In genomic region chr2:106106627-106107508, GRCh38 we compare ENCODE assay signal across 12 cellular contexts.
A peak's percentile ranks its signal among the peaks of the same experiment; 100 is the strongest.
DNase-seq lines count a peak whose midpoint lies in the region; ATAC-seq, FAIRE-seq and TF ChIP-seq lines count a peak whose summit lies in the region.
"Had no signal": no experiment of that assay in that cellular context is flagged by ENCODE, and none has a peak within 500 bp of the region (broad histone marks: within the 10 kb centered on the region; RNA-seq: fewer than 3 reads in every experiment).

No MANE protein-coding gene starts in this region.

- TF ChIP-seq POLR2A in GM12878 (IDR thresholded peaks at IDR 0.05; ENCODE audit: low read depth, low read length) = no peak

- FAIRE-seq in GM12878 (lab: Jason Lieb, UNC) (no peak), HTR-8/SVneo (lab: Jason Lieb, UNC) (no peak)

- H3K27me3 ChIP-seq in BLaER1 (no peaks in the 10 kb centered on the region), GM12878 (replicated peaks in 1 of 2; ENCODE audit: control insufficient read depth in 2 of 2, insufficient read depth in 2 of 2, low read length in 1 of 2) (no peaks in the 10 kb centered on the region)
- H3K27me3 ChIP-seq: BLaER1 treated with 17β-estradiol and CSF1 and Interleukin-3, amounts not matched to agents 10 nM and 100 nM had no signal

- H3K4me3 ChIP-seq in BLaER1 = no peak overlapping the region
- no peak overlapping the region for H3K4me3 ChIP-seq in GM12865 (ENCODE audit: low read depth, low read length)
- no peak overlapping the region for H3K4me3 ChIP-seq in GM12878
- H3K4me3 ChIP-seq: BLaER1 treated with 17β-estradiol and CSF1 and Interleukin-3, amounts not matched to agents 10 nM and 100 nM had no signal

- H3K9me3 ChIP-seq in BLaER1 (no peaks in the 10 kb centered on the region), GM12878 (replicated peaks; ENCODE audit: control insufficient read depth, insufficient read depth, low read length) (no peaks in the 10 kb centered on the region)
- H3K9me3 ChIP-seq: BLaER1 treated with 17β-estradiol and CSF1 and Interleukin-3, amounts not matched to agents 10 nM and 100 nM had no signal

- in situ Hi-C loops in GM12878 (cut with MboI) = loop anchor here (5.0 to 10.0 kb wide), 2 partner anchors 368 to 435 kb away; no protein-coding TSS in a partner anchor

- RAD21 ChIA-PET in GM12878 (lab: Charles Lee; ENCODE audit: unreplicated experiment) = interaction anchor here (0.8 to 2.3 kb wide), 5 partner anchors 13 to 475 kb away, joined by 3 to 10 read pairs (median 4); no protein-coding TSS in a partner anchor

- SMC1A ChIA-PET in GM12878 (lab: Charles Lee; ENCODE audit: uncharacterized antibody, unreplicated experiment) = interaction anchor here (1.1 to 2.8 kb wide), 5 partner anchors 13 to 476 kb away, joined by 3 to 11 read pairs (median 4); no protein-coding TSS in a partner anchor

- peaks cover 91% of the 10 kb centered on the region for H4K20me1 ChIP-seq in BLaER1
- H4K20me1 ChIP-seq in GM12878 (ENCODE audit: control insufficient read depth, insufficient read depth) = no peaks in the 10 kb centered on the region

- H3K9ac ChIP-seq in BLaER1 = no peak overlapping the region
- peak overlapping the region; percentile 27 for H3K9ac ChIP-seq in GM12878 (ENCODE audit: control insufficient read depth, insufficient read depth, low read length)

- POLR2A ChIA-PET in GM12878 (lab: Charles Lee) = interaction anchor here (0.8 kb wide), 1 partner anchor 86 kb away, joined by 3 read pairs; no protein-coding TSS in a partner anchor

- peak; percentile 52 for DNase-seq in GM12865 (ENCODE audit: low read depth)
- DNase-seq in GM12878 (ENCODE audit: low read depth, low spot score) = no peak
- DNase-seq in DMS153 treated with DMSO at 0.1 percent for 48 hours (lab: John Stamatoyannopoulos, UW; ENCODE audit: unreplicated experiment) = no peak
- DNase-seq in stimulated activated CD4-positive, alpha-beta T cell treated with anti-CD3 and anti-CD28 coated beads, Interleukin-1b, Interleukin-23, amount 100 ng/mL, for 48 hours = no peak
- no peak for DNase-seq in HTR-8/SVneo (ENCODE audit: insufficient read length, low spot score)
- no peak for DNase-seq in D341Med (ENCODE audit: low spot score)
- DNase-seq: posterior cingulate gyrus; stimulated activated naive CD4-positive, alpha-beta T cell had no signal

- H3K4me2 ChIP-seq in BLaER1 (peak overlapping the region; percentile 44; the same call in 1 of the 2 replicates), GM12878 (ENCODE audit: control insufficient read depth, insufficient read depth) (peak overlapping the region; percentile 68)

- no peaks in the 10 kb centered on the region for H3K79me2 ChIP-seq in GM12878 (ENCODE audit: control insufficient read depth, insufficient read depth, low read length)

- H3K36me3 ChIP-seq in BLaER1 (peaks cover 99% of the 10 kb centered on the region), GM12878 (ENCODE audit: control insufficient read depth in 2 of 2, insufficient read depth in 2 of 2, low read length in 1 of 2) (peaks cover 3 to 15% of the 10 kb centered on the region in 2 experiments)

- TF ChIP-seq CTCF in GM12865 (IDR thresholded peaks at IDR 0.05; ENCODE audit: insufficient read depth, low read depth, low read length, missing control alignments) (no peak), GM12878 (IDR thresholded peaks at IDR 0.05 in 2 of 3, conservative IDR thresholded peaks at IDR 0.05 in 1 of 3; ENCODE audit: control insufficient read depth in 2 of 3, extremely low read depth in 1 of 3, insufficient read depth in 1 of 3, low read depth in 3 of 3, low read length in 3 of 3) (no peak)

- H2AFZ ChIP-seq in GM12878 (ENCODE audit: control insufficient read depth, low read depth, low read length) = no peak overlapping the region

- 70% methylated on average over 12 of the region's 12 CpGs for WGBS in GM12878 (ENCODE audit: insufficient coverage, insufficient replicate concordance, low lambda C conversion rate, missing lambda C conversion rate)

- CTCF ChIA-PET in GM12878 (lab: Yijun Ruan, JAX) = interaction anchor here (0.6 to 4.3 kb wide), 7 partner anchors 41 to 476 kb away, joined by 3 to 30 read pairs (median 4); no protein-coding TSS in a partner anchor

- BruUV-seq in GM12878 (replicated peaks; lab: Mats Ljungman, UMichigan) = no TSS peak

- H3K4me1 ChIP-seq in BLaER1 (peaks cover 50% of the 10 kb centered on the region), GM12878 (ENCODE audit: control insufficient read depth, insufficient read depth, low read length) (peaks cover 16% of the 10 kb centered on the region)

- ATAC-seq in HG03060 (IDR thresholded peaks at IDR 0.05; ENCODE audit: low read depth, unreplicated experiment) (peak; percentile 4), GM12878 (peak; percentile 65)
- ATAC-seq: esophagus mucosa had no signal

- intact Hi-C loops in GM12878 (cut with micrococcal nuclease; ENCODE audit: unreplicated experiment) = loop anchor here (2.0 to 10.0 kb wide), 3 partner anchors 86 to 368 kb away; no protein-coding TSS in a partner anchor

- H3K27ac ChIP-seq in BLaER1 (peak overlapping the region; percentile 51), GM12878 (ENCODE audit: control insufficient read depth, insufficient read depth) (peak overlapping the region; percentile 61)
- H3K27ac ChIP-seq: BLaER1 treated with 17β-estradiol and CSF1 and Interleukin-3, amounts not matched to agents 10 nM and 100 nM had no signal

- TF ChIP-seq EP300 in GM12878 (IDR thresholded peaks at IDR 0.05; ENCODE audit: borderline replicate concordance in 1 of 2, control insufficient read depth in 1 of 2, low read depth in 2 of 2, low read length in 2 of 2) = no peak

- TF ChIP-seq RAD21 in GM12878 (IDR thresholded peaks at IDR 0.05; ENCODE audit: insufficient read depth, low read depth, low read length) = no peak

TF ChIP-seq in GM12878, 131 proteins besides CTCF, POLR2A, EP300 and RAD21:
- peak; percentile 29; the same call in 1 of the 2 replicates for TF ChIP-seq CREB1 (IDR thresholded peaks at IDR 0.05; ENCODE audit: low read depth)
- peak; percentile 51; the same call in 1 of the 2 replicates for TF ChIP-seq SMARCA5 (IDR thresholded peaks at IDR 0.05)
- peak; percentile 59 for TF ChIP-seq NR2F1 (conservative IDR thresholded peaks at IDR 0.05)
- peak; percentile 52; the same call in 1 of the 2 replicates for TF ChIP-seq ATF7 (IDR thresholded peaks at IDR 0.05; ENCODE audit: low read depth)
- no peak for TF ChIP-seq MYB (IDR thresholded peaks at IDR 0.05; ENCODE audit: borderline replicate concordance, low read depth, low read length)
- TF ChIP-seq ZBTB33 (IDR thresholded peaks at IDR 0.05) = no peak
- peak in 1 of 2 experiments; percentile 29; a peak in 1 of 3 replicates for TF ChIP-seq EGR1 (IDR thresholded peaks at IDR 0.05; ENCODE audit: borderline replicate concordance in 1 of 2, low read depth in 2 of 2, low read length in 2 of 2)
